ENCODE assay signal across 3 cellular contexts in genomic region chr1:202901555-202901954, GRCh38.
"Had no signal": no experiment of that assay in that cellular context is flagged by ENCODE, and none has a peak within 500 bp of the region (broad histone marks: within the 10 kb centered on the region; RNA-seq: fewer than 3 reads in every experiment).

No MANE protein-coding gene starts in this region.

- ATAC-seq: GM12878 had no signal

- DNase-seq: GDM1, GF-D8 had no signal

- H3K4me3 ChIP-seq: GM12878 had no signal
